ENCODE assay signal across 8 cellular contexts in the genomic region with DNA sequence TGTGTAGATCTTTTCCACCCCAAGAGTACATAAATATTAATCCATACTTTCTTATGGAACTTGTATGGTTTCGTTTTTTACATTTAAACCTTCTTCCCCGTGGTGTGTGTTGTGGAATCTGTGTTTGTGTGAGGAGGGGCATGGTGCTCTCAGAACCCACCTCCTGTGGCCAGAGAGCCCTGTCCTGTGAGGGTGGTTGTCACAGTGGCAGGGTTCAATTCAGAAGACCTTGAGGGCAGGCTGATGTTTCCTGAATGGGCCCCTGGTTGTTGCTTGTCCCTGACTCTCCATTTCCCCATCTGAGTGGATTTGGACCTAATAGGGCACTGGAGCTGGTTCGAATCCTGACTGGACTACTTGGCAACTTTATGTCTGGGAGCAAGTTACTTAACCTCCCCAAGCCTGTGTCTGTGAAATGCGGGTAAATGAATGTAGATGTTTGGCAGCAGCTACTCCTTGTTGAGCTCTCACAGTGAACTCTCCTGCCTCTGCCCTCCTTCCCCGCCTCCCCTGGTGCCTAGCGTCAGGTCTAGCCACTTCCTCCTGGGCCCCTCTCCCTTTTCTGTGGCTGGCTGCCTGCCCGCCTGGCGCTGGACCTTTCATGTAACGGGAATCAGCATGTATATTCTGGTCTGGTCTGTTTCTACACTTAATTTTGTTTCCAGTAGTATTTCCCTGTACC. TPM values are rescaled to one million over a fixed set of nuclear protein-coding genes. Genes with fewer than 3 reads are reported as not detected.
DNase-seq lines count a peak whose midpoint lies in the region; ATAC-seq, FAIRE-seq and TF ChIP-seq lines count a peak whose summit lies in the region.

No MANE protein-coding gene starts in this region.

- ATAC-seq in right lobe of liver = peak; percentile 5 to 41 (median 21)
- no peak for ATAC-seq in HG03571 (IDR thresholded peaks at IDR 0.05; ENCODE audit: unreplicated experiment)

- H3K9ac ChIP-seq in subcutaneous abdominal adipose tissue (ENCODE audit: low read length in 5 of 5) = peak overlapping the region; percentile 13 to 68 (median 38)

- peaks cover 37% of the 10 kb centered on the region for H3K36me3 ChIP-seq in ACC112 (ENCODE audit: insufficient read depth, low read length)
- peaks cover 53% of the 10 kb centered on the region for H3K36me3 ChIP-seq in SJSA1
- H3K36me3 ChIP-seq in bronchial epithelial cell (ENCODE audit: control insufficient read depth, insufficient read depth, low read length) = peaks cover 9% of the 10 kb centered on the region
- peaks cover 0 to 14% (median 4%) of the 10 kb centered on the region in 4 donors for H3K36me3 ChIP-seq in right lobe of liver
- H3K36me3 ChIP-seq in subcutaneous abdominal adipose tissue (ENCODE audit: control insufficient read depth in 5 of 5, insufficient read depth in 5 of 5, low read length in 5 of 5) = peaks cover 30 to 52% (median 34%) of the 10 kb centered on the region in 5 donors

- H3K27ac ChIP-seq in ACC112 (ENCODE audit: low read depth, low read length) (peak overlapping the region; percentile 99), SJSA1 (peak overlapping the region; percentile 60), right lobe of liver (peak overlapping the region; percentile 71 to 100 (median 97)), subcutaneous abdominal adipose tissue (ENCODE audit: low read depth, low read length) (peak overlapping the region; percentile 100)

- H3K4me1 ChIP-seq in ACC112 (ENCODE audit: control insufficient read depth, insufficient read depth, low read length, unreplicated experiment) (peaks cover 19% of the 10 kb centered on the region), SJSA1 (replicated peaks) (peaks cover 71% of the 10 kb centered on the region), right lobe of liver (peaks cover 0 to 16% (median 11%) of the 10 kb centered on the region in 4 donors), subcutaneous abdominal adipose tissue (ENCODE audit: control insufficient read depth in 5 of 5, insufficient read depth in 5 of 5, low read length in 5 of 5) (peaks cover 10 to 86% (median 84%) of the 10 kb centered on the region in 5 donors)

- under 1% methylated on average over 8 of the region's 9 CpGs for WGBS in right lobe of liver (ENCODE audit: insufficient coverage, low coverage, low lambda C conversion rate, missing lambda C conversion rate)

- H3K9me3 ChIP-seq in SJSA1 (replicated peaks) (no peaks in the 10 kb centered on the region), right lobe of liver (no peaks in the 10 kb centered on the region), subcutaneous abdominal adipose tissue (ENCODE audit: control insufficient read depth in 5 of 5, low read length in 5 of 5) (no peaks in the 10 kb centered on the region)

- H3K79me2 ChIP-seq in ACC112 (ENCODE audit: control insufficient read depth, insufficient read depth, low read length, unreplicated experiment) = peaks cover 81% of the 10 kb centered on the region

- no peak overlapping the region for H2AFZ ChIP-seq in ACC112 (ENCODE audit: low read length, unreplicated experiment)

- no peak for TF ChIP-seq CTCF in GM12865 (IDR thresholded peaks at IDR 0.05; ENCODE audit: insufficient read depth, low read depth, low read length, missing control alignments)
- no peak for TF ChIP-seq CTCF in bronchial epithelial cell (IDR thresholded peaks at IDR 0.05; ENCODE audit: insufficient read depth, low read length, severe bottlenecking)
- no peak for TF ChIP-seq CTCF in right lobe of liver (IDR thresholded peaks at IDR 0.05)
- TF ChIP-seq CTCF in GM20000 (IDR thresholded peaks at IDR 0.05; ENCODE audit: extremely low read depth, missing control alignments) = no peak

- H3K4me3 ChIP-seq in ACC112 (ENCODE audit: low read depth, low read length) (peak overlapping the region; percentile 94), GM12865 (ENCODE audit: low read depth, low read length) (peak overlapping the region; percentile 70), SJSA1 (no peak overlapping the region), bronchial epithelial cell (ENCODE audit: low read depth, low read length) (no peak overlapping the region), right lobe of liver (peak overlapping the region in 2 of 3 donors; percentile 6 to 14), subcutaneous abdominal adipose tissue (ENCODE audit: low read depth in 1 of 5, low read length in 5 of 5) (peak overlapping the region; percentile 48 to 100 (median 88))

- intact Hi-C loops in right lobe of liver (cut with DNase I) = no loop called here

- peak; percentile 81 for TF ChIP-seq POLR2A in right lobe of liver (IDR thresholded peaks at IDR 0.05)

- DNase-seq in GM12865 (ENCODE audit: low read depth) (peak; percentile 76), SJSA1 (ENCODE audit: low read depth in 1 of 2, low spot score in 2 of 2) (peak; percentile 79 to 82), bronchial epithelial cell (ENCODE audit: low read depth) (peak; percentile 65), right lobe of liver (peak; percentile 83 to 89 (median 85)), GM20000 (ENCODE audit: low spot score) (no peak)

- FAIRE-seq in bronchial epithelial cell (lab: Jason Lieb, UNC) = no peak

- H3K27me3 ChIP-seq in ACC112 (ENCODE audit: insufficient read depth, low read length) = no peaks in the 10 kb centered on the region
- H3K27me3 ChIP-seq in SJSA1 (replicated peaks) = no peaks in the 10 kb centered on the region
- no peaks in the 10 kb centered on the region for H3K27me3 ChIP-seq in bronchial epithelial cell (ENCODE audit: control insufficient read depth, insufficient read depth, low read length)
- no peaks in the 10 kb centered on the region for H3K27me3 ChIP-seq in right lobe of liver
- H3K27me3 ChIP-seq in subcutaneous abdominal adipose tissue (ENCODE audit: control insufficient read depth in 5 of 5, insufficient read depth in 4 of 5, low read length in 5 of 5) = no peaks in the 10 kb centered on the region

RNA-seq across cellular contexts. Expression of gene NEAT1, which starts 7.3 kb away (rescaled TPM):
- 6.9 and 12.1 TPM in 2 replicates for total RNA-seq in SJSA1 (2014; rRNA removed; shearing (Covaris generic))
- total RNA-seq in bronchial epithelial cell (114 and 133 TPM in 2 replicates), right lobe of liver (1,000 to 10,000 TPM in 2 of 6 experiments, 100 to 1,000 TPM in 4; 202 to 1,225 (median 767) TPM)

RNA-seq across cellular contexts. Expression of gene FRMD8, which starts 43.4 kb away (rescaled TPM):
- total RNA-seq in SJSA1 (2014; rRNA removed; shearing (Covaris generic)) = 90.2 and 125 TPM in 2 replicates
- total RNA-seq in bronchial epithelial cell = 21.9 and 66.6 TPM in 2 replicates
- 10 to 100 TPM in 4 of 6 experiments, 1 to 10 TPM in 2; 7.7 to 17.1 (median 14.3) TPM for total RNA-seq in right lobe of liver

RNA-seq across cellular contexts. Expression of gene SLC25A45, which starts 47.4 kb away (rescaled TPM):
- 3.1 and 5.3 TPM in 2 replicates for total RNA-seq in SJSA1 (2014; rRNA removed; shearing (Covaris generic))
- total RNA-seq in bronchial epithelial cell (0.26 and 0.77 TPM in 2 replicates), right lobe of liver (10 to 100 TPM in 4 of 6 experiments, 1 to 10 TPM in 2; 7.5 to 17.5 (median 12.1) TPM)

Comparison
In these comparisons a context has a peak if more than half of its experiments do, and no peak if none do; other contexts are left out.
1. H3K4me3 ChIP-seq: peak in ACC112 (single experiment), GM12865 (single experiment), right lobe of liver (2 of 3) and subcutaneous abdominal adipose tissue (5 of 5); none in SJSA1 (single experiment) and bronchial epithelial cell (single experiment).
2. Peak in every context shown above with its lines, with median percentiles within 50 percentile points of each other: H3K27ac ChIP-seq.